Comparison of ENCODE assay signal across 8 cellular contexts in genomic region chr17:50396261-50397110, GRCh38. TPM values are rescaled to one million over a fixed set of nuclear protein-coding genes. Genes with fewer than 3 reads are reported as not detected.
A peak's percentile ranks its signal among the peaks of the same experiment; 100 is the strongest.
DNase-seq lines count a peak whose midpoint lies in the region; ATAC-seq and TF ChIP-seq lines count a peak whose summit lies in the region.

No MANE protein-coding gene starts in this region.

- peak overlapping the region; percentile 89 for H3K4me3 Mint-ChIP-seq in activated CD8-positive, alpha-beta T cell treated with anti-CD3 and anti-CD28 coated beads for 36 hours
- H3K4me3 Mint-ChIP-seq in neural crest cell = peak overlapping the region; percentile 95

- intact Hi-C loops in activated CD8-positive, alpha-beta T cell treated with anti-CD3 and anti-CD28 coated beads for 36 hours (cut with micrococcal nuclease) = no loop called here

- H3K36me3 Mint-ChIP-seq in activated CD8-positive, alpha-beta T cell treated with anti-CD3 and anti-CD28 coated beads for 36 hours (ENCODE audit: low read depth) = peaks cover 40% of the 10 kb centered on the region
- peaks cover 3% of the 10 kb centered on the region for H3K36me3 Mint-ChIP-seq in neural crest cell (ENCODE audit: low read depth)

- in situ Hi-C loops in KBM-7 (cut with MboI; ENCODE audit: low pct_unique_long_range_greater_than_20kb, low sequenced_read_pairs) (no loop called here), GM13977 (cut with MboI; ENCODE audit: low pct_unique_long_range_greater_than_20kb, low sequenced_read_pairs, unreplicated experiment) (no loop called here)

- H3K27ac Mint-ChIP-seq in activated CD8-positive, alpha-beta T cell treated with anti-CD3 and anti-CD28 coated beads for 36 hours = peak overlapping the region; percentile 90
- H3K27ac Mint-ChIP-seq in neural crest cell (ENCODE audit: unreplicated experiment) = peak overlapping the region; percentile 78

- peak overlapping the region; percentile 100 for H3K4me3 ChIP-seq in fibroblast of villous mesenchyme (ENCODE audit: low read depth, low read length)

- peaks cover 3% of the 10 kb centered on the region for H3K9me3 Mint-ChIP-seq in activated CD8-positive, alpha-beta T cell treated with anti-CD3 and anti-CD28 coated beads for 36 hours
- no peaks in the 10 kb centered on the region for H3K9me3 Mint-ChIP-seq in neural crest cell

- no peak for TF ChIP-seq CTCF in activated CD8-positive, alpha-beta T cell treated with anti-CD3 and anti-CD28 coated beads for 36 hours (IDR thresholded peaks at IDR 0.05)
- no peak for TF ChIP-seq CTCF in fibroblast of villous mesenchyme (IDR thresholded peaks at IDR 0.05; ENCODE audit: insufficient read depth, low read depth, low read length)
- TF ChIP-seq CTCF in neural crest cell (conservative IDR thresholded peaks at IDR 0.05) = no peak
- TF ChIP-seq CTCF in GM13977 (IDR thresholded peaks at IDR 0.05; ENCODE audit: extremely low read depth, insufficient read depth, missing control alignments) = no peak

- CTCF ChIA-PET in activated CD8-positive, alpha-beta T cell treated with anti-CD3 and anti-CD28 coated beads for 36 hours (lab: Charles Lee) = interaction anchor here (0.6 to 5.2 kb wide), 36 partner anchors 8 to 768 kb away, joined by 3 to 74 read pairs (median 6); partner anchors contain the start of genes ACSF2, COL1A1, EME1 and LUC7L3

- peak; percentile 4 to 38 for DNase-seq in NOMO-1 (lab: John Stamatoyannopoulos, UW; ENCODE audit: unreplicated experiment in 2 of 2)
- DNase-seq in NOMO-1 treated with dmso at 0.1 percent for 144 hours (lab: John Stamatoyannopoulos, UW; ENCODE audit: unreplicated experiment) = no peak
- peak; percentile 43 for DNase-seq in KBM-7
- peak; percentile 58 for DNase-seq in activated CD8-positive, alpha-beta T cell treated with anti-CD3 and anti-CD28 coated beads for 36 hours
- DNase-seq in fibroblast of villous mesenchyme (ENCODE audit: low read depth) = peak; percentile 71
- no peak for DNase-seq in neural crest cell (ENCODE audit: low read depth, low spot score)
- no peak for DNase-seq in DMS79 (lab: John Stamatoyannopoulos, UW)
- no peak for DNase-seq in GM13977 (ENCODE audit: low spot score)

- ATAC-seq in activated CD8-positive, alpha-beta T cell treated with anti-CD3 and anti-CD28 coated beads for 36 hours = peak; percentile 25

- H3K27me3 Mint-ChIP-seq in activated CD8-positive, alpha-beta T cell treated with anti-CD3 and anti-CD28 coated beads for 36 hours = no peaks in the 10 kb centered on the region
- no peaks in the 10 kb centered on the region for H3K27me3 Mint-ChIP-seq in neural crest cell (ENCODE audit: low read depth)

- H3K4me1 Mint-ChIP-seq in activated CD8-positive, alpha-beta T cell treated with anti-CD3 and anti-CD28 coated beads for 36 hours (ENCODE audit: low read depth) = peaks cover 30% of the 10 kb centered on the region
- peaks cover 22% of the 10 kb centered on the region for H3K4me1 Mint-ChIP-seq in neural crest cell

- POLR2A ChIA-PET in activated CD8-positive, alpha-beta T cell treated with anti-CD3 and anti-CD28 coated beads for 36 hours (lab: Charles Lee) = interaction anchor here (0.6 to 3.2 kb wide), 20 partner anchors 8 to 82 kb away, joined by 3 to 22 read pairs (median 6); partner anchors contain the start of genes EME1, MRPL27, RSAD1 and XYLT2

RNA-seq across cellular contexts. Expression of gene LRRC59, which starts 0.8 kb away (rescaled TPM):
- total RNA-seq in activated CD8-positive, alpha-beta T cell treated with anti-CD3 and anti-CD28 coated beads for 36 hours = 10 to 100 TPM; 70.6 to 71.0 TPM
- total RNA-seq in fibroblast of villous mesenchyme (181 and 191 TPM in 2 replicates), neural crest cell (92.3 and 92.7 TPM in 2 replicates)

RNA-seq across cellular contexts. Expression of gene EME1, which starts 23.5 kb away (rescaled TPM):
- total RNA-seq in activated CD8-positive, alpha-beta T cell treated with anti-CD3 and anti-CD28 coated beads for 36 hours = 10 to 100 TPM; 48.0 to 48.6 TPM
- total RNA-seq in fibroblast of villous mesenchyme (4.5 and 4.7 TPM in 2 replicates), neural crest cell (25.5 and 31.4 TPM in 2 replicates)

RNA-seq across cellular contexts. Expression of gene MRPL27, which starts 23.5 kb away (rescaled TPM):
- 10 to 100 TPM; 54.6 to 55.8 TPM for total RNA-seq in activated CD8-positive, alpha-beta T cell treated with anti-CD3 and anti-CD28 coated beads for 36 hours
- total RNA-seq in fibroblast of villous mesenchyme (55.7 and 63.0 TPM in 2 replicates), neural crest cell (70.4 and 72.2 TPM in 2 replicates)

RNA-seq across cellular contexts. Expression of gene ACSF2, which starts 29.5 kb away (rescaled TPM):
- 10 to 100 TPM; 14.5 to 17.5 TPM for total RNA-seq in activated CD8-positive, alpha-beta T cell treated with anti-CD3 and anti-CD28 coated beads for 36 hours
- total RNA-seq in fibroblast of villous mesenchyme (18.1 and 20.3 TPM in 2 replicates), neural crest cell (31.5 and 34.5 TPM in 2 replicates)

RNA-seq across cellular contexts. Expression of gene XYLT2, which starts 50.6 kb away (rescaled TPM):
- 10 to 100 TPM; 24.4 to 25.3 TPM for total RNA-seq in activated CD8-positive, alpha-beta T cell treated with anti-CD3 and anti-CD28 coated beads for 36 hours
- total RNA-seq in fibroblast of villous mesenchyme = 53.5 and 60.5 TPM in 2 replicates
- total RNA-seq in neural crest cell = 23.4 and 26.5 TPM in 2 replicates

Comparison
In these comparisons a context has a peak if more than half of its experiments do, and no peak if none do; other contexts are left out.
1. DNase-seq: peak in NOMO-1 (2 of 2), KBM-7 (single experiment), activated CD8-positive, alpha-beta T cell treated with anti-CD3 and anti-CD28 coated beads for 36 hours (single experiment) and fibroblast of villous mesenchyme (single experiment); none in NOMO-1 treated with dmso at 0.1 percent for 144 hours (single experiment), neural crest cell (single experiment), DMS79 (single experiment) and GM13977 (single experiment).